Comparison of ENCODE assay signal across 8 cellular contexts in the genomic region with DNA sequence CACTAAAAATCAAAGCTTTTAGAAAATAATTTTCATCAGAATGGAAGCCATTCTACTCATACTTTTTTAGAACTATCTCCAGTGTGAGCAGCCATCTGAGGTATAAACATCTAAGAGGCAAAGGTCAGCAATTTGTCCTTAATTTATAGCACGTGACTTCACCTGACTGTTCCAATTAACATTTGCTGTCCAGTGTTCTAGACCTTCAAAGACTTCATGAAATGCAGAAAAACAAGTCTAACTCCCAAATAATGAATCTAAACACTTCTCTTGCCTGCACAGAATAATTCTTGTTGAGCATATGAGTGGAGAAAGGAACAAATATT. TPM values are rescaled to one million over a fixed set of nuclear protein-coding genes. Genes with fewer than 3 reads are reported as not detected.
DNase-seq lines count a peak whose midpoint lies in the region; ATAC-seq, FAIRE-seq and TF ChIP-seq lines count a peak whose summit lies in the region.

No MANE protein-coding gene starts in this region.

- DNase-seq in GM12892 (ENCODE audit: insufficient read length) (no peak), fibroblast of villous mesenchyme (ENCODE audit: low read depth) (no peak), sigmoid colon (no peak), NCI-H524 treated with DMSO at 0.1 percent for 48 hours (lab: John Stamatoyannopoulos, UW) (no peak)
- no peak for DNase-seq in stimulated activated CD4-positive, alpha-beta T cell treated with anti-CD3 and anti-CD28 coated beads, Interleukin-12 subunit alpha, Interleukin-12 subunit beta, amount 100 ng/mL, for 4 hours

- FAIRE-seq in GM12892 (lab: Jason Lieb, UNC) = peak; percentile 30

- no peak overlapping the region for H2AFZ ChIP-seq in SU-DHL-6 (ENCODE audit: low read depth, low read length, severe bottlenecking)

- peak overlapping the region; percentile 97 for H3K4me2 ChIP-seq in SU-DHL-6 (ENCODE audit: low read depth, low read length, poor library complexity, severe bottlenecking)

- no peak for TF ChIP-seq CTCF in SU-DHL-6 (IDR thresholded peaks at IDR 0.05; ENCODE audit: insufficient read depth, low read length, poor library complexity, severe bottlenecking)
- TF ChIP-seq CTCF in fibroblast of villous mesenchyme (IDR thresholded peaks at IDR 0.05; ENCODE audit: insufficient read depth, low read depth, low read length) = no peak
- TF ChIP-seq CTCF in sigmoid colon (IDR thresholded peaks at IDR 0.05) = no peak

- peak overlapping the region; percentile 57 for H3K9ac ChIP-seq in SU-DHL-6 (ENCODE audit: low read length)

- ATAC-seq in GM18873 (IDR thresholded peaks at IDR 0.05; ENCODE audit: low FRiP score, unreplicated experiment) (no peak), HG03342 (IDR thresholded peaks at IDR 0.05; ENCODE audit: unreplicated experiment) (no peak)

- TF ChIP-seq POLR2A in GM12892 (IDR thresholded peaks at IDR 0.05; ENCODE audit: low read depth, low read length) (no peak), sigmoid colon (IDR thresholded peaks at IDR 0.05) (no peak)

- intact Hi-C loops in sigmoid colon (cut with DNase I) = loop anchor here (5.0 kb wide), 1 partner anchor 283 kb away; the partner anchor contains the start of gene SMIM14

- peaks cover 0 to 37% (median 15%) of the 10 kb centered on the region in 4 donors for H3K4me1 ChIP-seq in sigmoid colon

- H3K36me3 ChIP-seq in SU-DHL-6 (ENCODE audit: low read length) (peaks cover 11% of the 10 kb centered on the region), sigmoid colon (peaks cover 0 to 17% (median 5%) of the 10 kb centered on the region in 4 donors)

- H3F3A ChIP-seq in SU-DHL-6 (ENCODE audit: insufficient read depth) = peaks cover 49% of the 10 kb centered on the region

- H3K4me3 ChIP-seq in SU-DHL-6 (ENCODE audit: insufficient read depth, low read length, poor library complexity, severe bottlenecking) (peak overlapping the region; percentile 44), fibroblast of villous mesenchyme (ENCODE audit: low read depth, low read length) (peak overlapping the region; percentile 45), sigmoid colon (peak overlapping the region; percentile 6 to 46 (median 38))

- no peaks in the 10 kb centered on the region for H3K27me3 ChIP-seq in SU-DHL-6 (ENCODE audit: low read length)
- no peaks in the 10 kb centered on the region for H3K27me3 ChIP-seq in sigmoid colon

- 4 to 20% methylated on average over 1 of the region's 1 CpG for WGBS in sigmoid colon, 2 donors

- no peaks in the 10 kb centered on the region for H3K9me2 ChIP-seq in SU-DHL-6 (replicated peaks; ENCODE audit: insufficient read depth, low read length)

- TF ChIP-seq EP300 in sigmoid colon (IDR thresholded peaks at IDR 0.05) = no peak

- H3K9me3 ChIP-seq in SU-DHL-6 (ENCODE audit: insufficient read depth, low read length) (no peaks in the 10 kb centered on the region), sigmoid colon (no peaks in the 10 kb centered on the region)

- peak overlapping the region; percentile 97 for H3K27ac ChIP-seq in SU-DHL-6 (ENCODE audit: low read depth, low read length)
- peak overlapping the region; percentile 73 to 82 (median 78) for H3K27ac ChIP-seq in sigmoid colon

- H4K20me1 ChIP-seq in SU-DHL-6 (ENCODE audit: low read depth, low read length) = no peaks in the 10 kb centered on the region; the same call in 1 of the 2 replicates

- H3K79me2 ChIP-seq in SU-DHL-6 (ENCODE audit: insufficient read depth, low read length) = peaks cover 79% of the 10 kb centered on the region

RNA-seq across cellular contexts. Expression of gene RFC1, which starts 12.0 kb away (rescaled TPM):
- 27.8 TPM for polyA plus RNA-seq in GM12892 (2012; ENCODE audit: missing spikeins)
- 55.3 and 56.0 TPM in 2 replicates for total RNA-seq in fibroblast of villous mesenchyme
- 10 to 100 TPM; 30.2 to 46.6 (median 38.6) TPM for total RNA-seq in sigmoid colon
- 10 to 100 TPM; 10.2 to 17.1 (median 13.2) TPM for polyA plus RNA-seq in sigmoid colon

RNA-seq across cellular contexts. Expression of gene KLB, which starts 52.6 kb away (rescaled TPM):
- 0.15 TPM for polyA plus RNA-seq in GM12892 (2012; ENCODE audit: missing spikeins)
- total RNA-seq in fibroblast of villous mesenchyme (not detected in 2 replicates), sigmoid colon (1 to 10 TPM in 1 of 4 donors, under 1 TPM in 1, not detected in 2; 0.16 to 1.4 TPM)
- polyA plus RNA-seq in sigmoid colon = 1 to 10 TPM in 2 of 3 donors, under 1 TPM in 1; 0.55 to 1.6 (median 1.2) TPM
